In the genomic region with DNA sequence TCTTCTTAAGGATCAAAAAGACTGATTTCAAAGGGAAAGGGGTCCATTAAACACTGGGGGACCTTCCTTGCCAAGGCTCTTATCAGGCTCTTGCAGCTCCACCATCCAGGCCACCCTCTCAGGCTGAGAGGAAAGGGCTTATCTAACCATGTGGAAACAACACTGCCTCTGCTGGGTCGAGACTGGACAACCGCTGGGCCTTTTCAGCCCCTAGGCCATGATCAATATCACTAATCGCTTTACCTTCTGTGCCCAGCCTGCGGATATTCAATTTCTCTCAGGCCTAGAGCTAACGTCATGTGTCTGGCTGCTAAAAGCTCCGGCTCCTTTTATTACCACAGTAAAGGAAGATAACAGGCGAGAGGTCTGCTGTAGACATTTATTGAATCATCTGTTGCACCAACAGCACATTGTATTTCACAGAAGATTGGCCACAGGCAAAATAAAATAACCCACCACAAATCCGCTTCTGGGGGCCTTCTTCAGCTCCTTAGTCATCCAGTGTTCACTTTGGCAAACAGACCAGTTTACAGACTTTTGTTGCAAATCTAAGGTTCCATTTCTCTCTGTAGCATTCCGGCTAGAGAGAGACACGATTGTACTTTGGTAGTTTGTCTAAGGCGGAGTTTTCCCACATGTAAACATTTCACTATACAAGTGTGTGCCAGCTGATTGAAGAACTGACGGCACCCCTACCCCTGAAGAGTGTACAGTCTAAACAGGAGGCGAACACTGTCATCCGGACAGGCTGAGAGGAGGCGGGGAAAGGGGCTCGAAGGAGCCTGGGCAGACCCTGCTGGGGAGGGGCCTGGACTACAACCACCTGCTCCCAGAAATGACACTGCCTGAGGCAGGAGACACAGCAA, we compare ENCODE assay signal across 10 cellular contexts. TPM values are rescaled to one million over a fixed set of nuclear protein-coding genes. Genes with fewer than 3 reads are reported as not detected.
A peak's percentile ranks its signal among the peaks of the same experiment; 100 is the strongest.
DNase-seq lines count a peak whose midpoint lies in the region; ATAC-seq and TF ChIP-seq lines count a peak whose summit lies in the region.
"Had no signal": no experiment of that assay in that cellular context is flagged by ENCODE, and none has a peak within 500 bp of the region (broad histone marks: within the 10 kb centered on the region; RNA-seq: fewer than 3 reads in every experiment).

No MANE protein-coding gene starts in this region.

- H3K9me3 ChIP-seq in spleen, result no peaks in the 10 kb centered on the region

- WGBS in spleen, 5 donors, result 84 to 91% (median 86%) methylated on average over 15 to 16 of the region's 16 CpGs

- H3K27me3 ChIP-seq in spleen (replicated peaks in 1 of 7), result peaks cover 0 to 7% (median 0%) of the 10 kb centered on the region in 7 donors

- intact Hi-C loops in spleen (cut with DNase I; ENCODE audit: low total_unique reads), result no loop called here

- H3K4me3 ChIP-seq in fibroblast of the aortic adventitia (ENCODE audit: low read depth, low read length) (no peak overlapping the region), spleen (no peak overlapping the region)

- H3K27ac ChIP-seq in spleen, result no peak overlapping the region

- TF ChIP-seq CTCF in fibroblast of the aortic adventitia (IDR thresholded peaks at IDR 0.05; ENCODE audit: insufficient read depth, low read length) (no peak), spleen (IDR thresholded peaks at IDR 0.05 in 8 of 11, conservative IDR thresholded peaks at IDR 0.05 in 3 of 11) (no peak)

- TF ChIP-seq POLR2A in spleen (IDR thresholded peaks at IDR 0.05), result no peak

- H3K4me1 ChIP-seq in spleen, result peaks cover 0 to 54% (median 34%) of the 10 kb centered on the region in 6 donors

- DNase-seq in NCI-H510A treated with DMSO at 0.1 percent for 48 hours (lab: John Stamatoyannopoulos, UW), result peak; percentile 68
- DNase-seq in NCI-H510A (lab: John Stamatoyannopoulos, UW), result no peak
- DNase-seq in fibroblast of the aortic adventitia (ENCODE audit: low read depth), result peak; percentile 86
- peak; percentile 33 for DNase-seq in spleen
- DNase-seq in T-helper 1 cell, result no peak
- DNase-seq in globus pallidus (ENCODE audit: low spot score), result no peak
- no peak for DNase-seq in HK-2 (ENCODE audit: unreplicated experiment)
- DNase-seq: activated CD8-positive, alpha-beta memory T cell treated with anti-CD3 and anti-CD28 coated beads, Interleukin-2, amount 50 U/mL, for 48 hours; NCI-H446 had no signal

- no peak; the same call in 2 of the 3 replicates for ATAC-seq in SK-N-SH treated with all-trans-retinoic acid at 6 μM for 48 hours

- peaks cover 0 to 6% (median 0%) of the 10 kb centered on the region in 6 donors for H3K36me3 ChIP-seq in spleen

TF ChIP-seq in SK-N-SH treated with all-trans-retinoic acid at 6 μM for 48 hours, 23 proteins besides CTCF, POLR2A, EP300 and RAD21 (continues in another document):
- TF ChIP-seq ZFP3 (CRISPR knock-in tag; IDR thresholded peaks at IDR 0.05) (no peak; the same call in 1 of the 2 replicates), SNAI2 (CRISPR knock-in tag; IDR thresholded peaks at IDR 0.05) (peak; percentile 49; the same call in 1 of the 2 replicates), ZNF8 (CRISPR knock-in tag; IDR thresholded peaks at IDR 0.05) (peak; percentile 43), TOX (CRISPR knock-in tag; IDR thresholded peaks at IDR 0.05; ENCODE audit: borderline replicate concordance) (no peak), ZC3H10 (CRISPR knock-in tag; IDR thresholded peaks at IDR 0.05) (no peak), OSR1 (CRISPR knock-in tag; IDR thresholded peaks at IDR 0.05) (no peak), RARB (CRISPR knock-in tag; IDR thresholded peaks at IDR 0.05) (no peak), ZNF565 (CRISPR knock-in tag; conservative IDR thresholded peaks at IDR 0.05; ENCODE audit: low read depth) (no peak; the same call in 1 of the 2 replicates), TCF4 (CRISPR knock-in tag; IDR thresholded peaks at IDR 0.05; ENCODE audit: borderline replicate concordance) (peak; percentile 99), PPARA (CRISPR knock-in tag; IDR thresholded peaks at IDR 0.05; ENCODE audit: borderline replicate concordance) (peak; percentile 77; the same call in 1 of the 2 replicates), BACH2 (CRISPR knock-in tag; IDR thresholded peaks at IDR 0.05; ENCODE audit: borderline replicate concordance) (no peak; the same call in 1 of the 2 replicates), ESRRG (CRISPR knock-in tag; IDR thresholded peaks at IDR 0.05) (0 out of 2 replicates have a peak, but pooled peaks have one; percentile 11)
- TF ChIP-seq, protein P1, sequence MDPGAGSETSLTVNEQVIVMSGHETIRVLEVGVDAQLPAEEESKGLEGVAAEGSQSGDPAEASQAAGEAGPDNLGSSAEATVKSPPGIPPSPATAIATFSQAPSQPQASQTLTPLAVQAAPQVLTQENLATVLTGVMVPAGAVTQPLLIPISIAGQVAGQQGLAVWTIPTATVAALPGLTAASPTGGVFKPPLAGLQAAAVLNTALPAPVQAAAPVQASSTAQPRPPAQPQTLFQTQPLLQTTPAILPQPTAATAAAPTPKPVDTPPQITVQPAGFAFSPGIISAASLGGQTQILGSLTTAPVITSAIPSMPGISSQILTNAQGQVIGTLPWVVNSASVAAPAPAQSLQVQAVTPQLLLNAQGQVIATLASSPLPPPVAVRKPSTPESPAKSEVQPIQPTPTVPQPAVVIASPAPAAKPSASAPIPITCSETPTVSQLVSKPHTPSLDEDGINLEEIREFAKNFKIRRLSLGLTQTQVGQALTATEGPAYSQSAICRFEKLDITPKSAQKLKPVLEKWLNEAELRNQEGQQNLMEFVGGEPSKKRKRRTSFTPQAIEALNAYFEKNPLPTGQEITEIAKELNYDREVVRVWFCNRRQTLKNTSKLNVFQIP (CRISPR knock-in tag; IDR thresholded peaks at IDR 0.05; ENCODE audit: borderline replicate concordance, low read depth), result no peak
- TF ChIP-seq, protein P2, sequence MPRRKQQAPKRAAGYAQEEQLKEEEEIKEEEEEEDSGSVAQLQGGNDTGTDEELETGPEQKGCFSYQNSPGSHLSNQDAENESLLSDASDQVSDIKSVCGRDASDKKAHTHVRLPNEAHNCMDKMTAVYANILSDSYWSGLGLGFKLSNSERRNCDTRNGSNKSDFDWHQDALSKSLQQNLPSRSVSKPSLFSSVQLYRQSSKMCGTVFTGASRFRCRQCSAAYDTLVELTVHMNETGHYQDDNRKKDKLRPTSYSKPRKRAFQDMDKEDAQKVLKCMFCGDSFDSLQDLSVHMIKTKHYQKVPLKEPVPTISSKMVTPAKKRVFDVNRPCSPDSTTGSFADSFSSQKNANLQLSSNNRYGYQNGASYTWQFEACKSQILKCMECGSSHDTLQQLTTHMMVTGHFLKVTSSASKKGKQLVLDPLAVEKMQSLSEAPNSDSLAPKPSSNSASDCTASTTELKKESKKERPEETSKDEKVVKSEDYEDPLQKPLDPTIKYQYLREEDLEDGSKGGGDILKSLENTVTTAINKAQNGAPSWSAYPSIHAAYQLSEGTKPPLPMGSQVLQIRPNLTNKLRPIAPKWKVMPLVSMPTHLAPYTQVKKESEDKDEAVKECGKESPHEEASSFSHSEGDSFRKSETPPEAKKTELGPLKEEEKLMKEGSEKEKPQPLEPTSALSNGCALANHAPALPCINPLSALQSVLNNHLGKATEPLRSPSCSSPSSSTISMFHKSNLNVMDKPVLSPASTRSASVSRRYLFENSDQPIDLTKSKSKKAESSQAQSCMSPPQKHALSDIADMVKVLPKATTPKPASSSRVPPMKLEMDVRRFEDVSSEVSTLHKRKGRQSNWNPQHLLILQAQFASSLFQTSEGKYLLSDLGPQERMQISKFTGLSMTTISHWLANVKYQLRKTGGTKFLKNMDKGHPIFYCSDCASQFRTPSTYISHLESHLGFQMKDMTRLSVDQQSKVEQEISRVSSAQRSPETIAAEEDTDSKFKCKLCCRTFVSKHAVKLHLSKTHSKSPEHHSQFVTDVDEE (CRISPR knock-in tag; IDR thresholded peaks at IDR 0.05), result peak; percentile 96
- TF ChIP-seq, protein P3, sequence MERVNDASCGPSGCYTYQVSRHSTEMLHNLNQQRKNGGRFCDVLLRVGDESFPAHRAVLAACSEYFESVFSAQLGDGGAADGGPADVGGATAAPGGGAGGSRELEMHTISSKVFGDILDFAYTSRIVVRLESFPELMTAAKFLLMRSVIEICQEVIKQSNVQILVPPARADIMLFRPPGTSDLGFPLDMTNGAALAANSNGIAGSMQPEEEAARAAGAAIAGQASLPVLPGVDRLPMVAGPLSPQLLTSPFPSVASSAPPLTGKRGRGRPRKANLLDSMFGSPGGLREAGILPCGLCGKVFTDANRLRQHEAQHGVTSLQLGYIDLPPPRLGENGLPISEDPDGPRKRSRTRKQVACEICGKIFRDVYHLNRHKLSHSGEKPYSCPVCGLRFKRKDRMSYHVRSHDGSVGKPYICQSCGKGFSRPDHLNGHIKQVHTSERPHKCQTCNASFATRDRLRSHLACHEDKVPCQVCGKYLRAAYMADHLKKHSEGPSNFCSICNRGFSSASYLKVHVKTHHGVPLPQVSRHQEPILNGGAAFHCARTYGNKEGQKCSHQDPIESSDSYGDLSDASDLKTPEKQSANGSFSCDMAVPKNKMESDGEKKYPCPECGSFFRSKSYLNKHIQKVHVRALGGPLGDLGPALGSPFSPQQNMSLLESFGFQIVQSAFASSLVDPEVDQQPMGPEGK (CRISPR knock-in tag; IDR thresholded peaks at IDR 0.05; ENCODE audit: borderline replicate concordance), result no peak
- TF ChIP-seq, protein P4, sequence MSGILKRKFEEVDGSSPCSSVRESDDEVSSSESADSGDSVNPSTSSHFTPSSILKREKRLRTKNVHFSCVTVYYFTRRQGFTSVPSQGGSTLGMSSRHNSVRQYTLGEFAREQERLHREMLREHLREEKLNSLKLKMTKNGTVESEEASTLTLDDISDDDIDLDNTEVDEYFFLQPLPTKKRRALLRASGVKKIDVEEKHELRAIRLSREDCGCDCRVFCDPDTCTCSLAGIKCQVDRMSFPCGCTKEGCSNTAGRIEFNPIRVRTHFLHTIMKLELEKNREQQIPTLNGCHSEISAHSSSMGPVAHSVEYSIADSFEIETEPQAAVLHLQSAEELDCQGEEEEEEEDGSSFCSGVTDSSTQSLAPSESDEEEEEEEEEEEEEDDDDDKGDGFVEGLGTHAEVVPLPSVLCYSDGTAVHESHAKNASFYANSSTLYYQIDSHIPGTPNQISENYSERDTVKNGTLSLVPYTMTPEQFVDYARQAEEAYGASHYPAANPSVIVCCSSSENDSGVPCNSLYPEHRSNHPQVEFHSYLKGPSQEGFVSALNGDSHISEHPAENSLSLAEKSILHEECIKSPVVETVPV (CRISPR knock-in tag; IDR thresholded peaks at IDR 0.05), result peak; percentile 86

RNA-seq across cellular contexts. Expression of a gene that starts 13.9 kb away (rescaled TPM):
- total RNA-seq in fibroblast of the aortic adventitia (ENCODE audit: low replicate concordance) (16.4 and 29.5 TPM in 2 replicates), spleen (10 to 100 TPM; 10.1 to 36.4 (median 13.6) TPM)
- polyA plus RNA-seq in spleen, result 1 to 10 TPM; 2.6 to 6.6 (median 4.0) TPM

RNA-seq across cellular contexts. Expression of a gene that starts 44.7 kb away (rescaled TPM):
- 16.9 and 24.3 TPM in 2 replicates for total RNA-seq in fibroblast of the aortic adventitia (ENCODE audit: low replicate concordance)
- 10 to 100 TPM in 4 of 7 donors, 1 to 10 TPM in 3; 6.1 to 17.3 (median 10.1) TPM for total RNA-seq in spleen
- polyA plus RNA-seq in spleen, result 1 to 10 TPM in 2 of 3 donors, under 1 TPM in 1; 0.61 to 5.1 (median 1.3) TPM

Comparison
In these comparisons a context has a peak if more than half of its experiments do, and no peak if none do; other contexts are left out.
1. DNase-seq: peak in NCI-H510A treated with DMSO at 0.1 percent for 48 hours (single experiment), fibroblast of the aortic adventitia (single experiment) and spleen (single experiment); none in NCI-H510A (single experiment), T-helper 1 cell (0 of 5), globus pallidus (single experiment) and HK-2 (single experiment).